15 cellular contexts compared by ENCODE assay signal in genomic region chr10:97230146-97230545, GRCh38. TPM values are rescaled to one million over a fixed set of nuclear protein-coding genes. Genes with fewer than 3 reads are reported as not detected.
DNase-seq lines count a peak whose midpoint lies in the region; ATAC-seq and TF ChIP-seq lines count a peak whose summit lies in the region.
"Had no signal": no experiment of that assay in that cellular context is flagged by ENCODE, and none has a peak within 500 bp of the region (broad histone marks: within the 10 kb centered on the region; RNA-seq: fewer than 3 reads in every experiment).

No MANE protein-coding gene starts in this region.

- peaks cover 3 to 9% (median 5%) of the 10 kb centered on the region in 4 donors for H3K4me1 Mint-ChIP-seq in CD4-positive, CD25-positive, alpha-beta regulatory T cell

- no peaks in the 10 kb centered on the region for H3K27me3 Mint-ChIP-seq in CD4-positive, CD25-positive, alpha-beta regulatory T cell

- no peak for TF ChIP-seq CTCF in fibroblast of mammary gland (conservative IDR thresholded peaks at IDR 0.05; ENCODE audit: control insufficient read depth, insufficient read depth, low read depth, low read length)

- no peaks in the 10 kb centered on the region for H3K9me3 ChIP-seq in CD4-positive, CD25-positive, alpha-beta regulatory T cell (ENCODE audit: control insufficient read depth in 2 of 2, low read length in 2 of 2)
- H3K9me3 ChIP-seq: BE2C had no signal

- peaks cover 43% of the 10 kb centered on the region for H3K36me3 ChIP-seq in CD4-positive, CD25-positive, alpha-beta regulatory T cell (ENCODE audit: control insufficient read depth, insufficient read depth, low read length)
- H3K36me3 ChIP-seq: BE2C had no signal

- no peak overlapping the region for H3K27ac ChIP-seq in CD4-positive, CD25-positive, alpha-beta regulatory T cell (ENCODE audit: insufficient read depth, low read length, poor library complexity, severe bottlenecking)

- H3K27me3 ChIP-seq in CD4-positive, CD25-positive, alpha-beta regulatory T cell (ENCODE audit: control insufficient read depth, insufficient read depth, low read length), result no peaks in the 10 kb centered on the region
- H3K27me3 ChIP-seq: BE2C had no signal

- no peaks in the 10 kb centered on the region for H3K4me1 ChIP-seq in CD4-positive, CD25-positive, alpha-beta regulatory T cell (ENCODE audit: control insufficient read depth, insufficient read depth, low read length, poor library complexity, severe bottlenecking)
- H3K4me1 ChIP-seq: BE2C had no signal

- in situ Hi-C loops in KBM-7 (cut with MboI; ENCODE audit: low pct_unique_long_range_greater_than_20kb, low sequenced_read_pairs), result no loop called here

- no peaks in the 10 kb centered on the region for H3K9me3 Mint-ChIP-seq in CD4-positive, CD25-positive, alpha-beta regulatory T cell
- H3K9me3 Mint-ChIP-seq: H9 had no signal

- ATAC-seq in CD4-positive, CD25-positive, alpha-beta regulatory T cell (ENCODE audit: low read depth in 2 of 2), result peak; percentile 47 to 48
- ATAC-seq in left lobe of liver, result no peak
- ATAC-seq in GM19328 (IDR thresholded peaks at IDR 0.05; ENCODE audit: unreplicated experiment), result no peak
- ATAC-seq: sciatic nerve had no signal

- no peak overlapping the region for H3K4me3 ChIP-seq in CD4-positive, CD25-positive, alpha-beta regulatory T cell (ENCODE audit: low read depth, low read length)
- H3K4me3 ChIP-seq in fibroblast of mammary gland (ENCODE audit: control insufficient read depth, low read depth, low read length), result no peak overlapping the region

- peak; percentile 6 for DNase-seq in A172 (ENCODE audit: low spot score)
- DNase-seq in CD4-positive, CD25-positive, alpha-beta regulatory T cell, result peak in 1 of 3 donors; percentile 32
- DNase-seq in RKO (ENCODE audit: low spot score), result peak; percentile 36
- DNase-seq in fibroblast of mammary gland (ENCODE audit: low read depth), result peak; percentile 60
- DNase-seq in left lobe of liver (ENCODE audit: low spot score), result no peak
- DNase-seq in KBM-7, result no peak
- DNase-seq: activated naive CD4-positive, alpha-beta T cell; BE2C; H9; hippocampal formation; NCI-H1930; NCI-H524 treated with DMSO at 0.1 percent for 48 hours; stimulated activated CD4-positive, alpha-beta T cell treated with anti-CD3 and anti-CD28 coated beads, Interleukin-2, amount 100 ng/mL, for 24 hours had no signal

- peaks cover 54% of the 10 kb centered on the region for H3K36me3 Mint-ChIP-seq in CD4-positive, CD25-positive, alpha-beta regulatory T cell

- H3K27ac Mint-ChIP-seq in CD4-positive, CD25-positive, alpha-beta regulatory T cell, result peak overlapping the region in 1 of 3 donors; percentile 68
- H3K27ac Mint-ChIP-seq: H9 had no signal

- no peak overlapping the region for H3K4me3 Mint-ChIP-seq in CD4-positive, CD25-positive, alpha-beta regulatory T cell
- H3K4me3 Mint-ChIP-seq: H9 had no signal

RNA-seq across cellular contexts. Expression of gene SLIT1, which starts 44.4 kb away (rescaled TPM):
- not detected in 2 replicates for total RNA-seq in A172 (2014; rRNA removed; shearing (Covaris generic))
- 0.32 TPM for total RNA-seq in CD4-positive, CD25-positive, alpha-beta regulatory T cell
- polyA plus RNA-seq in CD4-positive, CD25-positive, alpha-beta regulatory T cell, result not detected
- 0.08 TPM for total RNA-seq in left lobe of liver

Comparison
In these comparisons a context has a peak if more than half of its experiments do, and no peak if none do; other contexts are left out.
1. DNase-seq: peak in A172 (single experiment), RKO (single experiment) and fibroblast of mammary gland (single experiment); none in left lobe of liver (single experiment) and KBM-7 (single experiment).
2. ATAC-seq: peak in CD4-positive, CD25-positive, alpha-beta regulatory T cell (2 of 2); none in left lobe of liver (single experiment) and GM19328 (single experiment).